ENCODE assay signal across 9 cellular contexts in genomic region chr17:40541060-40541872, GRCh38. TPM values are rescaled to one million over a fixed set of nuclear protein-coding genes. Genes with fewer than 3 reads are reported as not detected.
DNase-seq lines count a peak whose midpoint lies in the region; ATAC-seq and TF ChIP-seq lines count a peak whose summit lies in the region.
"Had no signal": no experiment of that assay in that cellular context is flagged by ENCODE, and none has a peak within 500 bp of the region (broad histone marks: within the 10 kb centered on the region; RNA-seq: fewer than 3 reads in every experiment).

No MANE protein-coding gene starts in this region.

- no peaks in the 10 kb centered on the region for H3K9me2 ChIP-seq in hepatocyte (replicated peaks; ENCODE audit: insufficient read depth)

- DNase-seq in activated T-cell treated with anti-CD3 and anti-CD28 coated beads, Interleukin-2, amount 50 U/mL, for 72 hours = peak; percentile 74 to 83
- DNase-seq in hepatocyte (ENCODE audit: low spot score) = peak; percentile 46
- DNase-seq in stimulated activated CD4-positive, alpha-beta T cell treated with anti-CD3 and anti-CD28 coated beads, Interleukin-4, amount 100 ng/mL, for 24 hours = peak; percentile 80
- DNase-seq in inferior parietal cortex (ENCODE audit: extremely low spot score) = no peak
- no peak for DNase-seq in GOT3 (lab: John Stamatoyannopoulos, UW)
- DNase-seq in mammary epithelial cell = no peak
- no peak for DNase-seq in NCI-H345 treated with DMSO at 0.1 percent for 48 hours (lab: John Stamatoyannopoulos, UW; ENCODE audit: unreplicated experiment)
- DNase-seq: amniotic stem cell had no signal

- peak overlapping the region; percentile 55 to 100 (median 94) for H3K27ac Mint-ChIP-seq in IgD-negative memory B cell
- peak overlapping the region; percentile 92 for H3K27ac Mint-ChIP-seq in activated T-cell treated with anti-CD3 and anti-CD28 coated beads, Interleukin-2, amount 50 U/mL, for 72 hours

- no peaks in the 10 kb centered on the region for H3K9me3 ChIP-seq in hepatocyte (ENCODE audit: low read depth)
- no peaks in the 10 kb centered on the region for H3K9me3 ChIP-seq in mammary epithelial cell (replicated peaks; ENCODE audit: insufficient read depth, low read length)

- BruUV-seq in mammary epithelial cell (replicated peaks; lab: Mats Ljungman, UMichigan) = no TSS peak

- in situ Hi-C loops in mammary epithelial cell (cut with MboI; ENCODE audit: low sequenced_read_pairs in 2 of 2) = no loop called here

- no peak overlapping the region for H3K4me3 ChIP-seq in hepatocyte
- H3K4me3 ChIP-seq in mammary epithelial cell (replicated peaks in 1 of 3; ENCODE audit: insufficient read depth in 1 of 3, low read depth in 2 of 3, low read length in 3 of 3) = no peak overlapping the region

- H3K4me3 Mint-ChIP-seq in IgD-negative memory B cell = peak overlapping the region in 2 of 4 donors; percentile 68 to 84
- H3K4me3 Mint-ChIP-seq in activated T-cell treated with anti-CD3 and anti-CD28 coated beads, Interleukin-2, amount 50 U/mL, for 72 hours = peak overlapping the region; percentile 79 to 92

- peaks cover 1% of the 10 kb centered on the region for H3K27me3 Mint-ChIP-seq in IgD-negative memory B cell
- no peaks in the 10 kb centered on the region for H3K27me3 Mint-ChIP-seq in activated T-cell treated with anti-CD3 and anti-CD28 coated beads, Interleukin-2, amount 50 U/mL, for 72 hours (ENCODE audit: low read depth)

- CTCF ChIA-PET in mammary epithelial cell (lab: Charles Lee; ENCODE audit: low non-redundant PET) = no interaction called here

- H4K20me1 ChIP-seq in hepatocyte (ENCODE audit: insufficient read depth, poor library complexity, severe bottlenecking) (no peaks in the 10 kb centered on the region), mammary epithelial cell (ENCODE audit: insufficient read depth, low read length) (no peaks in the 10 kb centered on the region)

- H3K9me3 Mint-ChIP-seq in IgD-negative memory B cell = no peaks in the 10 kb centered on the region
- H3K9me3 Mint-ChIP-seq in activated T-cell treated with anti-CD3 and anti-CD28 coated beads, Interleukin-2, amount 50 U/mL, for 72 hours = no peaks in the 10 kb centered on the region

- peaks cover 36% of the 10 kb centered on the region for H3K4me1 ChIP-seq in hepatocyte (ENCODE audit: insufficient read depth)
- H3K4me1 ChIP-seq in mammary epithelial cell (ENCODE audit: insufficient read depth, low read length) = peaks cover 68% of the 10 kb centered on the region

- intact Hi-C loops in mammary epithelial cell (cut with micrococcal nuclease) = no loop called here

- dilution Hi-C loops in mammary epithelial cell (cut with HindIII; ENCODE audit: low sequenced_read_pairs) = loop anchor here (5.0 kb wide), 1 partner anchor 224 kb away; no protein-coding TSS in a partner anchor

- no peak overlapping the region for H3K9ac ChIP-seq in mammary epithelial cell (ENCODE audit: insufficient read depth, low read length)

- H3K4me1 Mint-ChIP-seq in IgD-negative memory B cell = peaks cover 28 to 39% (median 38%) of the 10 kb centered on the region in 3 donors
- peaks cover 92% of the 10 kb centered on the region for H3K4me1 Mint-ChIP-seq in activated T-cell treated with anti-CD3 and anti-CD28 coated beads, Interleukin-2, amount 50 U/mL, for 72 hours (ENCODE audit: low read depth)

- H3K79me2 ChIP-seq in hepatocyte (no peaks in the 10 kb centered on the region), mammary epithelial cell (ENCODE audit: insufficient read depth, low read length) (no peaks in the 10 kb centered on the region)

- H3K27me3 ChIP-seq in hepatocyte (no peaks in the 10 kb centered on the region), mammary epithelial cell (ENCODE audit: insufficient read depth, low read length) (no peaks in the 10 kb centered on the region)

- H3K27ac ChIP-seq in hepatocyte = peak overlapping the region; percentile 91
- H3K27ac ChIP-seq in mammary epithelial cell (ENCODE audit: insufficient read depth, low read depth, low read length) = no peak overlapping the region

- 85% methylated on average over 20 of the region's 20 CpGs for WGBS in hepatocyte (ENCODE audit: low lambda C conversion rate, missing lambda C conversion rate)
- 63% methylated on average over 17 of the region's 20 CpGs for WGBS in mammary epithelial cell (ENCODE audit: low coverage, missing lambda C conversion rate)

- H3K4me2 ChIP-seq in hepatocyte (peak overlapping the region; percentile 27), mammary epithelial cell (ENCODE audit: insufficient read depth, low read depth, low read length) (no peak overlapping the region)

- H3K36me3 ChIP-seq in hepatocyte (replicated peaks; ENCODE audit: insufficient read depth, low read depth) = no peaks in the 10 kb centered on the region
- no peaks in the 10 kb centered on the region for H3K36me3 ChIP-seq in mammary epithelial cell (ENCODE audit: insufficient read depth, low read length)

- ATAC-seq in activated T-cell treated with anti-CD3 and anti-CD28 coated beads, Interleukin-2, amount 50 U/mL, for 72 hours (replicated peaks in 1 of 2) = peak; percentile 41 to 47

- H3K36me3 Mint-ChIP-seq in IgD-negative memory B cell = no peaks in the 10 kb centered on the region
- peaks cover 1 to 5% of the 10 kb centered on the region in 2 donors for H3K36me3 Mint-ChIP-seq in activated T-cell treated with anti-CD3 and anti-CD28 coated beads, Interleukin-2, amount 50 U/mL, for 72 hours (ENCODE audit: insufficient read depth in 2 of 2)

- H2AFZ ChIP-seq in hepatocyte = no peak overlapping the region
- no peak overlapping the region for H2AFZ ChIP-seq in mammary epithelial cell (ENCODE audit: low read depth, low read length)

- TF ChIP-seq CTCF in hepatocyte (IDR thresholded peaks at IDR 0.05; ENCODE audit: poor library complexity) = no peak
- TF ChIP-seq CTCF in mammary epithelial cell (conservative IDR thresholded peaks at IDR 0.05 in 1 of 2, IDR thresholded peaks at IDR 0.05 in 1 of 2; ENCODE audit: extremely low read depth in 1 of 2, insufficient read depth in 1 of 2, low read depth in 1 of 2, low read length in 2 of 2) = no peak

RNA-seq across cellular contexts. Expression of gene CCR7, which starts 24.0 kb away (rescaled TPM):
- polyA plus RNA-seq in IgD-negative memory B cell (257 TPM), hepatocyte (2.9 and 4.1 TPM in 2 replicates), mammary epithelial cell (0.20 TPM)
- 100 to 1,000 TPM; 311 to 371 TPM for total RNA-seq in activated T-cell treated with anti-CD3 and anti-CD28 coated beads, Interleukin-2, amount 50 U/mL, for 72 hours
- total RNA-seq in hepatocyte (0.16 and 2.8 TPM in 2 replicates), mammary epithelial cell (under 1 TPM in 1 of 2 donors, not detected in 1; 0.17 TPM)
- not detected for polyA minus RNA-seq in mammary epithelial cell

RNA-seq across cellular contexts. Expression of gene TNS4, which starts 39.8 kb away (rescaled TPM):
- polyA plus RNA-seq in IgD-negative memory B cell (not detected), hepatocyte (0.07 TPM in 2 replicates), mammary epithelial cell (120 TPM)
- 10 to 100 TPM in 1 of 2 donors, 1 to 10 TPM in 1; 9.9 to 10.6 TPM for total RNA-seq in activated T-cell treated with anti-CD3 and anti-CD28 coated beads, Interleukin-2, amount 50 U/mL, for 72 hours
- total RNA-seq in hepatocyte (not detected in 2 replicates), mammary epithelial cell (100 to 1,000 TPM; 170 to 608 TPM)
- polyA minus RNA-seq in mammary epithelial cell = 1,186 TPM

Comparison
In these comparisons a context has a peak if more than half of its experiments do, and no peak if none do; other contexts are left out.
1. DNase-seq: peak in activated T-cell treated with anti-CD3 and anti-CD28 coated beads, Interleukin-2, amount 50 U/mL, for 72 hours (2 of 2), hepatocyte (single experiment) and stimulated activated CD4-positive, alpha-beta T cell treated with anti-CD3 and anti-CD28 coated beads, Interleukin-4, amount 100 ng/mL, for 24 hours (single experiment); none in inferior parietal cortex (single experiment), GOT3 (single experiment), mammary epithelial cell (single experiment) and NCI-H345 treated with DMSO at 0.1 percent for 48 hours (single experiment).
2. RNA of gene CCR7, which starts 24.0 kb away (total RNA-seq): 311 to 371 TPM in activated T-cell treated with anti-CD3 and anti-CD28 coated beads, Interleukin-2, amount 50 U/mL, for 72 hours; 0.16 to 2.8 TPM in hepatocyte and 0.17 TPM in mammary epithelial cell; every median in the first group is over 10 times any median in the second.
3. RNA of gene TNS4, which starts 39.8 kb away (total RNA-seq): 170 to 608 TPM in mammary epithelial cell; 9.9 to 10.6 TPM in activated T-cell treated with anti-CD3 and anti-CD28 coated beads, Interleukin-2, amount 50 U/mL, for 72 hours and not detected in hepatocyte; every median in the first group is over 10 times any median in the second.